In genomic region chr17:77414811-77415400, GRCh38 we compare ENCODE assay signal across 13 cellular contexts.
A peak's percentile ranks its signal among the peaks of the same experiment; 100 is the strongest.
DNase-seq lines count a peak whose midpoint lies in the region; ATAC-seq and TF ChIP-seq lines count a peak whose summit lies in the region.
"Had no signal": no experiment of that assay in that cellular context is flagged by ENCODE, and none has a peak within 500 bp of the region (broad histone marks: within the 10 kb centered on the region; RNA-seq: fewer than 3 reads in every experiment).

No MANE protein-coding gene starts in this region.

- ATAC-seq in gastroesophageal sphincter = no peak
- no peak for ATAC-seq in GM18519 (IDR thresholded peaks at IDR 0.05; ENCODE audit: low FRiP score, unreplicated experiment)
- no peak for ATAC-seq in HG02798 (IDR thresholded peaks at IDR 0.05; ENCODE audit: poor library complexity, unreplicated experiment)

- H3K27me3 Mint-ChIP-seq in activated T-cell treated with anti-CD3 and anti-CD28 coated beads, Interleukin-2, amount 50 U/mL, for 24 hours = no peaks in the 10 kb centered on the region

- TF ChIP-seq POLR2A in gastroesophageal sphincter (IDR thresholded peaks at IDR 0.05) (no peak), stomach (IDR thresholded peaks at IDR 0.05) (no peak)

- H3K36me3 ChIP-seq in gastroesophageal sphincter (no peaks in the 10 kb centered on the region), stomach (peaks cover 0 to 29% (median 8%) of the 10 kb centered on the region in 4 donors)

- H3K27ac Mint-ChIP-seq in activated T-cell treated with anti-CD3 and anti-CD28 coated beads, Interleukin-2, amount 50 U/mL, for 24 hours = peak overlapping the region; percentile 71

- intact Hi-C loops in stomach (cut with DNase I; ENCODE audit: low total_unique reads) = no loop called here

- H3K4me3 ChIP-seq in gastroesophageal sphincter (no peak overlapping the region), stomach (no peak overlapping the region), foreskin fibroblast (ENCODE audit: low read depth in 1 of 2, low read length in 2 of 2) (no peak overlapping the region)
- H3K4me3 ChIP-seq: SJSA1 had no signal

- H3K9me3 Mint-ChIP-seq in activated T-cell treated with anti-CD3 and anti-CD28 coated beads, Interleukin-2, amount 50 U/mL, for 24 hours = no peaks in the 10 kb centered on the region

- H3K4me3 Mint-ChIP-seq in activated T-cell treated with anti-CD3 and anti-CD28 coated beads, Interleukin-2, amount 50 U/mL, for 24 hours = no peak overlapping the region

- WGBS in gastroesophageal sphincter (ENCODE audit: low coverage in 1 of 2), 2 donors = 88% methylated on average over 5 to 6 of the region's 15 CpGs
- 52 to 75% (median 61%) methylated on average over 15 of the region's 15 CpGs for WGBS in stomach, 5 donors

- TF ChIP-seq CTCF in gastroesophageal sphincter (IDR thresholded peaks at IDR 0.05) (no peak), stomach (IDR thresholded peaks at IDR 0.05) (no peak), foreskin fibroblast (IDR thresholded peaks at IDR 0.05; ENCODE audit: low read depth, low read length) (no peak)

- TF ChIP-seq EP300 in gastroesophageal sphincter (IDR thresholded peaks at IDR 0.05) (no peak), stomach (IDR thresholded peaks at IDR 0.05) (no peak)

- H3K27ac ChIP-seq in gastroesophageal sphincter (peak overlapping the region; percentile 1 to 99 (median 94)), stomach (peak overlapping the region; percentile 39 to 93 (median 91))
- H3K27ac ChIP-seq: SJSA1 had no signal

- H3K36me3 Mint-ChIP-seq in activated T-cell treated with anti-CD3 and anti-CD28 coated beads, Interleukin-2, amount 50 U/mL, for 24 hours (ENCODE audit: low read depth) = peaks cover 16% of the 10 kb centered on the region

- no peaks in the 10 kb centered on the region for H3K27me3 ChIP-seq in gastroesophageal sphincter
- H3K27me3 ChIP-seq in stomach = no peaks in the 10 kb centered on the region
- H3K27me3 ChIP-seq: SJSA1 had no signal

- H3K9me3 ChIP-seq in gastroesophageal sphincter (no peaks in the 10 kb centered on the region), stomach (no peaks in the 10 kb centered on the region)
- H3K9me3 ChIP-seq: SJSA1 had no signal

- H3K4me1 Mint-ChIP-seq in activated T-cell treated with anti-CD3 and anti-CD28 coated beads, Interleukin-2, amount 50 U/mL, for 24 hours (ENCODE audit: low read depth) = peaks cover 55% of the 10 kb centered on the region

- H3K4me1 ChIP-seq in gastroesophageal sphincter (peaks cover 3 to 89% (median 39%) of the 10 kb centered on the region in 3 donors), stomach (peaks cover 68 to 100% (median 78%) of the 10 kb centered on the region in 4 donors)

- DNase-seq in activated T-cell treated with anti-CD3 and anti-CD28 coated beads, Interleukin-2, amount 50 U/mL, for 24 hours = no peak
- DNase-seq in activated T-cell treated with anti-CD3 and anti-CD28 coated beads for 4 hours (no peak), NCI-H2196 treated with DMSO at 0.1 percent for 48 hours (lab: John Stamatoyannopoulos, UW; ENCODE audit: unreplicated experiment) (peak; percentile 92), stomach (no peak), foreskin fibroblast (no peak)
- DNase-seq: 8988T, GDM1, NCI-H187, NCI-H748 treated with DMSO at 0.1 percent for 48 hours had no signal
